10 cellular contexts compared by ENCODE assay signal in genomic region chr1:184933944-184934343, GRCh38. TPM values are rescaled to one million over a fixed set of nuclear protein-coding genes. Genes with fewer than 3 reads are reported as not detected.
"Had no signal": no experiment of that assay in that cellular context is flagged by ENCODE, and none has a peak within 500 bp of the region (broad histone marks: within the 10 kb centered on the region; RNA-seq: fewer than 3 reads in every experiment).

No MANE protein-coding gene starts in this region.

- H3K27ac ChIP-seq: HL-60, KMS-11 had no signal

- H3K4me3 Mint-ChIP-seq: IgD-negative memory B cell had no signal

- FAIRE-seq: HepG2, HTR-8/SVneo had no signal

- DNase-seq: IMR-90, Karpas-422, Kasumi-1, KBM-7, KG1 had no signal

- H3K4me2 ChIP-seq: KMS-11 had no signal

- H3K27me3 Mint-ChIP-seq: IgD-negative memory B cell had no signal

- H3K9ac ChIP-seq: KMS-11 had no signal

- ATAC-seq: HepG2 had no signal

RNA-seq across cellular contexts. Expression of gene NIBAN1, which starts 40.4 kb away (rescaled TPM):
- total RNA-seq: HepG2 had no signal
- polyA plus RNA-seq: HepG2 had no signal
